ENCODE assay signal across 13 cellular contexts in the genomic region with DNA sequence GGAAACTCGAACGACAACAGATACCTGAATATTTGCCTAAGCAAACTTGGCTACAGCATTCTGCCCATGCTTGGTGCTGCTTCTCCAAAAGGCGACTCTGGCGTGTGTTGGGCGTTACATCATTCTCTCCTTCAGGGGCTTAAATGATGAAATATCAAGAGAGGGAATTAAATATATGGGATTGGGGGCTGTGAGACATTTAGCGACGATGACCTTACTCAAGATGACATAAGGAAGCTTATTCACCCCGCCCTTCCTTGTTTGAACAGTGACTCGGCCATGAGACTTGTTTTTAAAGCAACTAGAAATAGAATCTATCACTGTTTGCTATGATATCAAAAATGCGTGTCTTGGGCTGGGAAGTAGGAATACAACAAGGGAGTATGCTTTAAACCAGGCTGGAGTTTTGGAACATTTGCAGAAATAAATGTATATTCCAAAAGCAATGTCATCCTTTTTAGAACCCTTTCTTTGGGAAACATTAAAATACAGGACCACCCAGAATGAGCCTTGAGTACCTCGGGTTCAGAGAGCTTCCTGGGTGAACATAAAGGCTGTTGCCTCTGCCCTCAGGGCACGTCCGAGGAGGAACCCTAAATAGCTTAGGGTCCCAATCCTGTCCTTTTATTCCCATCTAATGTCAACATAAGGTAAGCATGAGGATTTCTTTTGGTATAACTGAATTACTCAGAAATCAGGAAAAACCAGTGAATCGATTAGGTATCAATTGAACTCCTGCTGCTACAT.
DNase-seq lines count a peak whose midpoint lies in the region; TF ChIP-seq lines count a peak whose summit lies in the region.
"Had no signal": no experiment of that assay in that cellular context is flagged by ENCODE, and none has a peak within 500 bp of the region (broad histone marks: within the 10 kb centered on the region; RNA-seq: fewer than 3 reads in every experiment).

No MANE protein-coding gene starts in this region.

- no peaks in the 10 kb centered on the region for H3K79me2 ChIP-seq in neural progenitor cell (ENCODE audit: low read depth)

- TF ChIP-seq CTCF in neural progenitor cell (IDR thresholded peaks at IDR 0.05) (no peak), tibial nerve (IDR thresholded peaks at IDR 0.05) (no peak)

- H3K27ac ChIP-seq in neural progenitor cell: no peak overlapping the region
- H3K27ac ChIP-seq in tibial nerve: peak overlapping the region in 1 of 4 donors; percentile 15

- no peak overlapping the region for H3K4me3 ChIP-seq in neural progenitor cell
- no peak overlapping the region for H3K4me3 ChIP-seq in tibial nerve

- H3K4me2 ChIP-seq in neural progenitor cell: no peak overlapping the region

- TF ChIP-seq POLR2A in tibial nerve (IDR thresholded peaks at IDR 0.05): no peak

- no peak overlapping the region for H3K27ac Mint-ChIP-seq in neural progenitor cell
- H3K27ac Mint-ChIP-seq: HFFc6 had no signal

- TF ChIP-seq EP300 in tibial nerve (IDR thresholded peaks at IDR 0.05): no peak

- H3K36me3 ChIP-seq in neural progenitor cell (no peaks in the 10 kb centered on the region), tibial nerve (no peaks in the 10 kb centered on the region)

- peaks cover 3% of the 10 kb centered on the region for H3K9me3 Mint-ChIP-seq in neural progenitor cell
- H3K9me3 Mint-ChIP-seq: HFFc6 had no signal

- peak; percentile 59 for DNase-seq in Caki2 (ENCODE audit: low read depth)
- peak; percentile 42 for DNase-seq in NCI-H510A (lab: John Stamatoyannopoulos, UW)
- peak; percentile 43 for DNase-seq in dermis blood vessel endothelial cell
- no peak for DNase-seq in neural progenitor cell (ENCODE audit: low spot score)
- no peak for DNase-seq in activated naive CD4-positive, alpha-beta T cell treated with anti-CD3 and anti-CD28 coated beads, Interleukin-2, amount 50 U/mL, for 16 hours
- DNase-seq in activated CD4-positive, alpha-beta T cell treated with anti-CD3 and anti-CD28 coated beads for 4 hours: no peak
- DNase-seq in NOMO-1 treated with dmso at 0.1 percent for 144 hours (lab: John Stamatoyannopoulos, UW; ENCODE audit: unreplicated experiment): no peak
- no peak for DNase-seq in tibial nerve (ENCODE audit: low spot score in 2 of 2)
- DNase-seq: activated T-cell treated with anti-CD3 and anti-CD28 coated beads for 4 hours, HFFc6, Kasumi-1, NCI-H2171 treated with DMSO at 0.1 percent for 48 hours had no signal

- WGBS in tibial nerve, 2 donors: 66 to 71% methylated on average over 14 of the region's 14 CpGs

- H3F3A ChIP-seq in neural progenitor cell (ENCODE audit: low read depth): no peaks in the 10 kb centered on the region

- H3K9me3 ChIP-seq in neural progenitor cell (ENCODE audit: low read depth) (no peaks in the 10 kb centered on the region), tibial nerve (no peaks in the 10 kb centered on the region)

- in situ Hi-C loops in Caki2 (cut with HindIII; ENCODE audit: low pct_unique_long_range_greater_than_20kb, low sequenced_read_pairs): no loop called here

- peaks cover 3% of the 10 kb centered on the region for H3K27me3 Mint-ChIP-seq in neural progenitor cell (ENCODE audit: insufficient read depth, low read depth)
- H3K27me3 Mint-ChIP-seq: brain had no signal

- H3K4me3 Mint-ChIP-seq in neural progenitor cell: no peak overlapping the region
- H3K4me3 Mint-ChIP-seq: brain, HFFc6 had no signal

- no peaks in the 10 kb centered on the region for H4K20me1 ChIP-seq in neural progenitor cell (ENCODE audit: low read depth)

- H3K4me1 ChIP-seq in neural progenitor cell: no peaks in the 10 kb centered on the region
- H3K4me1 ChIP-seq in tibial nerve: peaks cover 0 to 10% (median 3%) of the 10 kb centered on the region in 4 donors

- no peak overlapping the region for H3K9ac ChIP-seq in neural progenitor cell

- peaks cover 8% of the 10 kb centered on the region for H3K4me1 Mint-ChIP-seq in neural progenitor cell

- H3K27me3 ChIP-seq in neural progenitor cell: no peaks in the 10 kb centered on the region
- no peaks in the 10 kb centered on the region for H3K27me3 ChIP-seq in tibial nerve

- H2AFZ ChIP-seq in neural progenitor cell (replicated peaks): peak overlapping the region; percentile 36

- H3K36me3 Mint-ChIP-seq in neural progenitor cell: no peaks in the 10 kb centered on the region
- H3K36me3 Mint-ChIP-seq: brain had no signal

Comparison
In these comparisons a context has a peak if more than half of its experiments do, and no peak if none do; other contexts are left out.
1. DNase-seq: peak in Caki2 (single experiment), NCI-H510A (single experiment) and dermis blood vessel endothelial cell (single experiment); none in neural progenitor cell (single experiment), activated naive CD4-positive, alpha-beta T cell treated with anti-CD3 and anti-CD28 coated beads, Interleukin-2, amount 50 U/mL, for 16 hours (single experiment), activated CD4-positive, alpha-beta T cell treated with anti-CD3 and anti-CD28 coated beads for 4 hours (0 of 2), NOMO-1 treated with dmso at 0.1 percent for 144 hours (single experiment) and tibial nerve (0 of 2).